ENCODE assay signal across 24 cellular contexts in the genomic region with DNA sequence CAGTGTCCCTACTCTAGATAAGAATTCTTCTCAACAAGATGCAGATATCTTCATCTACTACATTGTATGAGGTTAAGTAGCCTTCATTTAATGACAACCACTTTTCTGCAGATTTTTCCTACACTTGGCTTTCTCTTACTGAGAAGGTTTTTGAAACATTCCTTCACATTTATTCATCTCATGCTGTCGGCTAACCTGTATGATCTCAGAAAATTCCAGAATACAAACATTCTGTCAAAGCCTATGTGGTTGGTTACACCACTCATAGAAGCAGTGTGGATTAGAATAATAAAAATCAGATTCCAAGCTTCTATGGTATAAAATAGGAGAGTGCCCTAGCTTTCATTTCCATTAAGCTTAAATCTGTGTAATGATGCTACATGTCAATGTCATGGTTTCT.
"Had no signal": no experiment of that assay in that cellular context is flagged by ENCODE, and none has a peak within 500 bp of the region (broad histone marks: within the 10 kb centered on the region; RNA-seq: fewer than 3 reads in every experiment).

No MANE protein-coding gene starts in this region.

- H3K36me3 Mint-ChIP-seq: activated CD4-positive, alpha-beta memory T cell treated with anti-CD3 and anti-CD28 coated beads for 36 hours; activated naive CD4-positive, alpha-beta T cell treated with anti-CD3 and anti-CD28 coated beads, Interleukin-2, amount 10 ng/mL, durations not matched to agents 7 days and 5 days; naive B cell; neural progenitor cell had no signal

- H3K27me3 Mint-ChIP-seq: activated CD4-positive, alpha-beta memory T cell treated with anti-CD3 and anti-CD28 coated beads for 36 hours; activated naive CD8-positive, alpha-beta T cell treated with anti-CD3 and anti-CD28 coated beads, Interleukin-2, amount 50 U/mL, for 24 hours; naive B cell had no signal

- H3K4me1 ChIP-seq: lower lobe of right lung, neural progenitor cell, upper lobe of left lung had no signal

- H3K27me3 ChIP-seq: esophagus squamous epithelium, gastroesophageal sphincter, heart left ventricle, neural progenitor cell, upper lobe of left lung had no signal

- H3K27ac ChIP-seq: esophagus squamous epithelium, gastroesophageal sphincter, heart left ventricle, lower lobe of right lung, neural progenitor cell, upper lobe of left lung had no signal

- H3K36me3 ChIP-seq: esophagus squamous epithelium, gastroesophageal sphincter, heart left ventricle, lower lobe of right lung, neural progenitor cell, upper lobe of left lung had no signal

- H3K4me3 ChIP-seq: esophagus squamous epithelium, gastroesophageal sphincter, heart left ventricle, lower lobe of right lung, neural progenitor cell, upper lobe of left lung had no signal

- H2AFZ ChIP-seq: neural progenitor cell had no signal

- H3K4me2 ChIP-seq: neural progenitor cell had no signal

- H3K9me3 ChIP-seq: esophagus squamous epithelium, gastroesophageal sphincter, heart left ventricle, lower lobe of right lung, upper lobe of left lung had no signal

- H3K4me1 Mint-ChIP-seq: neural progenitor cell had no signal

- H3K4me3 Mint-ChIP-seq: activated CD4-positive, alpha-beta memory T cell treated with anti-CD3 and anti-CD28 coated beads for 36 hours; activated naive CD4-positive, alpha-beta T cell treated with anti-CD3 and anti-CD28 coated beads, Interleukin-2, amount 10 ng/mL, durations not matched to agents 7 days and 5 days; activated naive CD8-positive, alpha-beta T cell treated with anti-CD3 and anti-CD28 coated beads, Interleukin-2, amount 50 U/mL, for 24 hours; endodermal cell; naive B cell; neural progenitor cell; T-helper 17 cell had no signal

- H3K9ac ChIP-seq: neural progenitor cell had no signal

- FAIRE-seq: bronchial epithelial cell had no signal

- DNase-seq: activated CD4-positive, alpha-beta memory T cell treated with anti-CD3 and anti-CD28 coated beads for 36 hours; activated CD4-positive, alpha-beta T cell treated with anti-CD3 and anti-CD28 coated beads for 48 hours; activated effector memory CD4-positive, alpha-beta T cell treated with Interleukin-2 at 50 U/mL for 16 hours; activated naive CD4-positive, alpha-beta T cell treated with anti-CD3 and anti-CD28 coated beads, Interleukin-2, amount 10 ng/mL, durations not matched to agents 7 days and 5 days; activated naive CD8-positive, alpha-beta T cell treated with anti-CD3 and anti-CD28 coated beads, Interleukin-2, amount 50 U/mL, for 24 hours; activated T-cell treated with anti-CD3 and anti-CD28 coated beads, Interleukin-2, amount 50 U/mL, for 48 hours; anterior cingulate cortex; cortex of kidney; endodermal cell; esophagus squamous epithelium; heart left ventricle; islet precursor cell; lower lobe of right lung; mesendoderm; naive B cell; stimulated activated CD4-positive, alpha-beta T cell treated with anti-CD3 and anti-CD28 coated beads, Interleukin-2, amount 100 ng/mL, for 48 hours; stimulated activated naive CD4-positive, alpha-beta T cell treated with Interleukin-2 at 50 U/mL for 16 hours; SW 1271; T-helper 17 cell; upper lobe of left lung had no signal

- H3K27ac Mint-ChIP-seq: activated CD4-positive, alpha-beta memory T cell treated with anti-CD3 and anti-CD28 coated beads for 36 hours; activated naive CD8-positive, alpha-beta T cell treated with anti-CD3 and anti-CD28 coated beads, Interleukin-2, amount 50 U/mL, for 24 hours; endodermal cell; naive B cell; neural progenitor cell; T-helper 17 cell had no signal

- ATAC-seq: activated naive CD8-positive, alpha-beta T cell treated with anti-CD3 and anti-CD28 coated beads, Interleukin-2, amount 50 U/mL, for 24 hours; gastroesophageal sphincter; heart left ventricle; lower lobe of right lung; sciatic nerve; T-helper 17 cell had no signal

- H3K9me3 Mint-ChIP-seq: activated CD4-positive, alpha-beta memory T cell treated with anti-CD3 and anti-CD28 coated beads for 36 hours; activated naive CD8-positive, alpha-beta T cell treated with anti-CD3 and anti-CD28 coated beads, Interleukin-2, amount 50 U/mL, for 24 hours; endodermal cell; naive B cell; neural progenitor cell had no signal
